In genomic region chrX:13511557-13512330, GRCh38 we compare ENCODE assay signal across 20 cellular contexts. TPM values are rescaled to one million over a fixed set of nuclear protein-coding genes. Genes with fewer than 3 reads are reported as not detected.
"Had no signal": no experiment of that assay in that cellular context is flagged by ENCODE, and none has a peak within 500 bp of the region (broad histone marks: within the 10 kb centered on the region; RNA-seq: fewer than 3 reads in every experiment).

No MANE protein-coding gene starts in this region.

- H3K27ac Mint-ChIP-seq: activated CD4-positive, alpha-beta T cell treated with anti-CD3 and anti-CD28 coated beads, Interleukin-2, amount 10 ng/mL, durations not matched to agents 24 days and 14 days; activated CD8-positive, alpha-beta T cell treated with anti-CD3 and anti-CD28 coated beads, Interleukin-2, amount 10 ng/mL, durations not matched to agents 7 days and 5 days; activated T-cell treated with anti-CD3 and anti-CD28 coated beads, Interleukin-2, amount 50 U/mL, for 24 hours; activated T-helper 2 cell treated with anti-CD3 and anti-CD28 coated beads, Interferon-gamma antibody, Interleukin-2, Interleukin-4, amounts not matched to agents 10 μg/mL and 5 μg/mL and 100 μg/mL, durations not matched to agents 14 hours and 24 hours and 36 hours; progenitor cell of endocrine pancreas had no signal

- H3K4me1 ChIP-seq: gastrocnemius medialis, left ventricle myocardium inferior, thyroid gland had no signal

- H3K27me3 Mint-ChIP-seq: activated CD4-positive, alpha-beta T cell treated with anti-CD3 and anti-CD28 coated beads, Interleukin-2, amount 10 ng/mL, durations not matched to agents 24 days and 14 days; progenitor cell of endocrine pancreas had no signal

- H3K9me3 ChIP-seq: gastrocnemius medialis, left ventricle myocardium inferior, thyroid gland had no signal

- H3K36me3 ChIP-seq: gastrocnemius medialis, left ventricle myocardium inferior, thyroid gland had no signal

- ATAC-seq: activated CD8-positive, alpha-beta T cell treated with anti-CD3 and anti-CD28 coated beads, Interleukin-2, amount 10 ng/mL, durations not matched to agents 7 days and 5 days; gastrocnemius medialis had no signal

- H3K4me3 ChIP-seq: gastrocnemius medialis, left ventricle myocardium inferior, thyroid gland had no signal

- H3K27me3 ChIP-seq: gastrocnemius medialis, thyroid gland had no signal

- H3K4me3 Mint-ChIP-seq: activated CD4-positive, alpha-beta T cell treated with anti-CD3 and anti-CD28 coated beads, Interleukin-2, amount 10 ng/mL, durations not matched to agents 24 days and 14 days; activated CD8-positive, alpha-beta T cell treated with anti-CD3 and anti-CD28 coated beads, Interleukin-2, amount 10 ng/mL, durations not matched to agents 7 days and 5 days; activated T-cell treated with anti-CD3 and anti-CD28 coated beads, Interleukin-2, amount 50 U/mL, for 24 hours had no signal

- DNase-seq: activated CD4-positive, alpha-beta T cell treated with anti-CD3 and anti-CD28 coated beads, Interleukin-2, amount 10 ng/mL, durations not matched to agents 24 days and 14 days; activated CD4-positive, CD25-positive, alpha-beta regulatory T cell; activated CD8-positive, alpha-beta T cell treated with anti-CD3 and anti-CD28 coated beads, Interleukin-2, amount 10 ng/mL, durations not matched to agents 7 days and 5 days; activated naive CD4-positive, alpha-beta T cell treated with Interleukin-2 at 50 U/mL for 16 hours; activated T-cell treated with anti-CD3 and anti-CD28 coated beads, Interleukin-2, amount 50 U/mL, for 24 hours; aorta; cortex of kidney; effector CD8-positive, alpha-beta T cell; gastrocnemius medialis; head of caudate nucleus; left ventricle myocardium inferior; mammary epithelial cell; stimulated activated CD4-positive, alpha-beta T cell treated with anti-CD3 and anti-CD28 coated beads, Interleukin-2, amount 100 ng/mL, for 24 hours; stimulated activated naive CD4-positive, alpha-beta T cell treated with Interleukin-2 at 50 U/mL for 16 hours; T-helper 1 cell; T1000; thyroid gland had no signal

- H3K9me3 Mint-ChIP-seq: activated CD4-positive, alpha-beta T cell treated with anti-CD3 and anti-CD28 coated beads, Interleukin-2, amount 10 ng/mL, durations not matched to agents 24 days and 14 days; activated T-cell treated with anti-CD3 and anti-CD28 coated beads, Interleukin-2, amount 50 U/mL, for 24 hours; activated T-helper 2 cell treated with anti-CD3 and anti-CD28 coated beads, Interferon-gamma antibody, Interleukin-2, Interleukin-4, amounts not matched to agents 10 μg/mL and 5 μg/mL and 100 μg/mL, durations not matched to agents 14 hours and 24 hours and 36 hours had no signal

- H3K27ac ChIP-seq: gastrocnemius medialis, left ventricle myocardium inferior, thyroid gland had no signal

RNA-seq across cellular contexts. Expression of gene EGFL6, which starts 57.7 kb away (rescaled TPM):
- total RNA-seq: left ventricle myocardium inferior, myocyte, thyroid gland had no signal
- polyA plus RNA-seq: aorta had no signal
